ENCODE assay signal across 8 cellular contexts in the genomic region with DNA sequence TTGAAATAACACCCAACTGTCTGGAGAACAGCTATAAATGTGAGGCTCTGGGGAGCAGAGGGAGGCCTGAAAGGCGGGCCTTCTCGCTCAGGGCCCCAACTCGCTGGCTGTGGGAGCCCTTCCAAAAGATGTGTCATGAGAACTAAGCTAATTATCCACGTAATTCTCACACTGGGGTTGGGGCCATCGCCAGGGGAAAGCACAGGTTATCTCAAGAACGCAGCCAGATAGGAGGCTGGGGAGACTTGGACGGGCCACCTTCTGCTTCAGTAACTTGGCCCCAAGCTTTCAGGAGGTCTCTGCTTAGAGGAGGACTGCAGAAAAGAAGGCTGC. TPM values are rescaled to one million over a fixed set of nuclear protein-coding genes. Genes with fewer than 3 reads are reported as not detected.
DNase-seq lines count a peak whose midpoint lies in the region; ATAC-seq and TF ChIP-seq lines count a peak whose summit lies in the region.

No MANE protein-coding gene starts in this region.

- H3K9me3 Mint-ChIP-seq in activated CD4-positive, alpha-beta memory T cell treated with anti-CD3 and anti-CD28 coated beads for 36 hours, result no peaks in the 10 kb centered on the region

- H3K36me3 Mint-ChIP-seq in activated CD4-positive, alpha-beta memory T cell treated with anti-CD3 and anti-CD28 coated beads for 36 hours, result no peaks in the 10 kb centered on the region

- DNase-seq in H4 (ENCODE audit: low spot score) (peak; percentile 34), left cardiac atrium (peak; percentile 84), retinal pigment epithelial cell (ENCODE audit: low read depth) (peak; percentile 81), middle frontal gyrus (ENCODE audit: extremely low spot score, low spot score) (no peak), NCI-H2107 (lab: John Stamatoyannopoulos, UW) (no peak)
- no peak for DNase-seq in activated CD4-positive, alpha-beta memory T cell treated with anti-CD3 and anti-CD28 coated beads for 36 hours

- H3K27ac Mint-ChIP-seq in activated CD4-positive, alpha-beta memory T cell treated with anti-CD3 and anti-CD28 coated beads for 36 hours, result no peak overlapping the region

- intact Hi-C loops in activated CD4-positive, alpha-beta memory T cell treated with anti-CD3 and anti-CD28 coated beads for 36 hours (cut with micrococcal nuclease), result loop anchor here (2.0 to 5.0 kb wide), 3 partner anchors 99 to 405 kb away; a partner anchor contains a TSS
- intact Hi-C loops in left cardiac atrium (cut with DNase I), result loop anchor here (2.0 to 10.0 kb wide), 4 partner anchors 75 to 183 kb away; no protein-coding TSS in a partner anchor

- H3K4me1 Mint-ChIP-seq in activated CD4-positive, alpha-beta memory T cell treated with anti-CD3 and anti-CD28 coated beads for 36 hours (ENCODE audit: low read depth), result peaks cover 6% of the 10 kb centered on the region

- POLR2A ChIA-PET in activated CD4-positive, alpha-beta memory T cell treated with anti-CD3 and anti-CD28 coated beads for 36 hours (lab: Charles Lee), result no interaction called here

- H3K4me3 Mint-ChIP-seq in activated CD4-positive, alpha-beta memory T cell treated with anti-CD3 and anti-CD28 coated beads for 36 hours, result peak overlapping the region; percentile 37

- peak; percentile 2 to 32 for ATAC-seq in left cardiac atrium
- ATAC-seq in GM21423 (IDR thresholded peaks at IDR 0.05; ENCODE audit: unreplicated experiment), result no peak
- no peak for ATAC-seq in HG02759 (IDR thresholded peaks at IDR 0.05; ENCODE audit: unreplicated experiment)

- no peak for TF ChIP-seq CTCF in retinal pigment epithelial cell (conservative IDR thresholded peaks at IDR 0.05; ENCODE audit: low read depth, low read length)

- H3K27me3 Mint-ChIP-seq in activated CD4-positive, alpha-beta memory T cell treated with anti-CD3 and anti-CD28 coated beads for 36 hours, result peaks cover 36% of the 10 kb centered on the region

- peak overlapping the region; percentile 81 for H3K4me3 ChIP-seq in retinal pigment epithelial cell (ENCODE audit: low read length)

- CTCF ChIA-PET in activated CD4-positive, alpha-beta memory T cell treated with anti-CD3 and anti-CD28 coated beads for 36 hours (lab: Charles Lee), result interaction anchor here (0.7 to 10.3 kb wide), 11 partner anchors 17 to 258 kb away, joined by 3 to 98 read pairs (median 9); a partner anchor contains a TSS

RNA-seq across cellular contexts. Expression of a gene that starts 1.6 kb away (rescaled TPM):
- 13.7 and 21.3 TPM in 2 replicates for total RNA-seq in H4 (2014; rRNA removed; shearing (Covaris generic))
- total RNA-seq in activated CD4-positive, alpha-beta memory T cell treated with anti-CD3 and anti-CD28 coated beads for 36 hours, result 1 to 10 TPM; 3.9 to 4.8 TPM
- total RNA-seq in left cardiac atrium, result 10 to 100 TPM; 32.8 to 57.3 TPM

Comparison
In these comparisons a context has a peak if more than half of its experiments do, and no peak if none do; other contexts are left out.
1. DNase-seq: peak in H4 (single experiment), left cardiac atrium (single experiment) and retinal pigment epithelial cell (single experiment); none in activated CD4-positive, alpha-beta memory T cell treated with anti-CD3 and anti-CD28 coated beads for 36 hours (single experiment), middle frontal gyrus (single experiment) and NCI-H2107 (single experiment).
2. ATAC-seq: peak in left cardiac atrium (2 of 2); none in GM21423 (single experiment) and HG02759 (single experiment).